19 cellular contexts compared by ENCODE assay signal in the genomic region with DNA sequence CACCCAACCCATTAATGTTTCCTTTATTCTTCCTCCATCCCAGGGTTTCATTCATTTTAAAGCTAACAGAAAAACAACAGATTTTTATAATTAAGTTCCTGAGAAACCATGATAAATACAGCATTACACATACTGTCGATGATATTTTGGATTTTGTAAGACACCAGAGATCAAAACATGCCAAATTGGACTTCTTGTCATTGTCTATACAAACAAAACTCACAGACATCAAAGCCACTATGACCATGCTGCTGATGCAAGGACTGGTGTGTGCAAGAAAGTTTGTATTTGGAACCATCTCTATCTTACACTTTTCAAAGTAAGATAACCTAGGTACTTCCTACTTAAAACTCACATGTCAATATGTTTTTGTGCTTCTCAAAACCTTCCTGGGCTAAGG.
DNase-seq lines count a peak whose midpoint lies in the region; ATAC-seq, FAIRE-seq and TF ChIP-seq lines count a peak whose summit lies in the region.
"Had no signal": no experiment of that assay in that cellular context is flagged by ENCODE, and none has a peak within 500 bp of the region (broad histone marks: within the 10 kb centered on the region; RNA-seq: fewer than 3 reads in every experiment).

No MANE protein-coding gene starts in this region.

- H3K27me3 ChIP-seq in ACC112 (ENCODE audit: insufficient read depth, low read length) = no peaks in the 10 kb centered on the region
- no peaks in the 10 kb centered on the region for H3K27me3 ChIP-seq in GM23338 (ENCODE audit: insufficient read depth)
- no peaks in the 10 kb centered on the region for H3K27me3 ChIP-seq in endothelial cell of umbilical vein (ENCODE audit: control insufficient read depth in 2 of 2, insufficient read depth in 2 of 2, low read length in 2 of 2)
- no peaks in the 10 kb centered on the region for H3K27me3 ChIP-seq in mesenchymal stem cell (ENCODE audit: control insufficient read depth in 1 of 2, insufficient read depth in 1 of 2, low read length in 2 of 2)
- H3K27me3 ChIP-seq: BLaER1 had no signal

- H3K18ac ChIP-seq in mesenchymal stem cell (ENCODE audit: low read depth in 1 of 2, low read length in 2 of 2) = no peak overlapping the region

- no peak overlapping the region for H3K4me2 ChIP-seq in GM23338
- peak overlapping the region; percentile 8 for H3K4me2 ChIP-seq in endothelial cell of umbilical vein (ENCODE audit: insufficient read depth, low read length)
- no peak overlapping the region for H3K4me2 ChIP-seq in mesenchymal stem cell (ENCODE audit: low read length, poor library complexity, severe bottlenecking)
- H3K4me2 ChIP-seq: A549, BLaER1 had no signal

- intact Hi-C loops in endothelial cell of umbilical vein (cut with micrococcal nuclease) = no loop called here

- H3F3A ChIP-seq in GM23338 (replicated peaks; ENCODE audit: low read depth) = no peaks in the 10 kb centered on the region

- H2AK5ac ChIP-seq in mesenchymal stem cell (ENCODE audit: low read length, severe bottlenecking) = no peak overlapping the region

- TF ChIP-seq CTCF in GM23338 (conservative IDR thresholded peaks at IDR 0.05; ENCODE audit: low read depth in 2 of 2) = no peak
- no peak for TF ChIP-seq CTCF in endothelial cell of umbilical vein (IDR thresholded peaks at IDR 0.05; ENCODE audit: extremely low read depth in 1 of 2, insufficient read depth in 1 of 2, low read depth in 1 of 2, low read length in 2 of 2)

- H3K27ac ChIP-seq in ACC112 (ENCODE audit: low read depth, low read length) = no peak overlapping the region
- no peak overlapping the region for H3K27ac ChIP-seq in GM23338 (ENCODE audit: low read depth)
- H3K27ac ChIP-seq in endothelial cell of umbilical vein (ENCODE audit: insufficient read depth, low read depth, low read length) = no peak overlapping the region
- H3K27ac ChIP-seq in mesenchymal stem cell (ENCODE audit: low read length, poor library complexity, severe bottlenecking) = peak overlapping the region; percentile 80
- H3K27ac ChIP-seq: 22Rv1, A549, BLaER1 had no signal

- H3K4ac ChIP-seq in mesenchymal stem cell (ENCODE audit: low read depth in 1 of 2, low read length in 2 of 2) = no peak overlapping the region

- H3K23ac ChIP-seq in mesenchymal stem cell (ENCODE audit: low read length in 2 of 2) = no peak overlapping the region

- no peak overlapping the region for H4K8ac ChIP-seq in mesenchymal stem cell (ENCODE audit: low read length)

- no peak overlapping the region for H3K14ac ChIP-seq in mesenchymal stem cell (ENCODE audit: low read length in 2 of 2)

- POLR2A ChIA-PET in endothelial cell of umbilical vein (lab: Charles Lee) = no interaction called here

- no peak overlapping the region for H4K91ac ChIP-seq in mesenchymal stem cell (ENCODE audit: low read length)

- H2BK15ac ChIP-seq in mesenchymal stem cell (ENCODE audit: low read depth, poor library complexity, severe bottlenecking) = no peak overlapping the region

- H3K27ac Mint-ChIP-seq in GM23338 = no peak overlapping the region
- H3K27ac Mint-ChIP-seq: CD14-positive monocyte; CD4-positive, alpha-beta memory T cell; H9 had no signal

- no peak overlapping the region for H2BK5ac ChIP-seq in mesenchymal stem cell (ENCODE audit: low read depth, low read length, poor library complexity, severe bottlenecking)

- H3K79me1 ChIP-seq in mesenchymal stem cell (replicated peaks; ENCODE audit: low read length, poor library complexity, severe bottlenecking) = no peaks in the 10 kb centered on the region

- H3K4me1 ChIP-seq in ACC112 (ENCODE audit: control insufficient read depth, insufficient read depth, low read length, unreplicated experiment) = no peaks in the 10 kb centered on the region
- H3K4me1 ChIP-seq in GM23338 (ENCODE audit: insufficient read depth) = no peaks in the 10 kb centered on the region
- H3K4me1 ChIP-seq in endothelial cell of umbilical vein (ENCODE audit: control insufficient read depth, extremely low read depth, insufficient read depth, low read length) = no peaks in the 10 kb centered on the region
- H3K4me1 ChIP-seq in mesenchymal stem cell (ENCODE audit: control insufficient read depth, insufficient read depth, low read depth, low read length) = peaks cover 4% of the 10 kb centered on the region
- H3K4me1 ChIP-seq: A549 had no signal

- H3K9ac ChIP-seq in endothelial cell of umbilical vein (replicated peaks; ENCODE audit: extremely low read depth, insufficient read depth, low read length) = no peak overlapping the region
- H3K9ac ChIP-seq in mesenchymal stem cell (ENCODE audit: low read length) = no peak overlapping the region
- H3K9ac ChIP-seq: BLaER1 had no signal

- ATAC-seq in GM23338 = no peak
- ATAC-seq: A549, K562 had no signal

- no peak overlapping the region for H2BK12ac ChIP-seq in mesenchymal stem cell (ENCODE audit: low read length in 2 of 2)

- 91% methylated on average over 1 of the region's 1 CpG for WGBS in mesenchymal stem cell

- no peaks in the 10 kb centered on the region for H3K9me2 ChIP-seq in GM23338 (ENCODE audit: insufficient read depth)

- H3K4me3 ChIP-seq in ACC112 (ENCODE audit: low read depth, low read length) (no peak overlapping the region), GM23338 (no peak overlapping the region), endothelial cell of umbilical vein (replicated peaks in 1 of 3; ENCODE audit: insufficient read depth in 1 of 3, low read depth in 1 of 3, low read length in 3 of 3) (no peak overlapping the region), mesenchymal stem cell (ENCODE audit: insufficient read depth in 1 of 2, low read depth in 1 of 2, low read length in 2 of 2) (no peak overlapping the region)
- H3K4me3 ChIP-seq: A549, BLaER1, K562 had no signal

- no peaks in the 10 kb centered on the region for H3K36me3 ChIP-seq in ACC112 (ENCODE audit: insufficient read depth, low read length)
- H3K36me3 ChIP-seq in GM23338 (ENCODE audit: insufficient read depth) = no peaks in the 10 kb centered on the region
- H3K36me3 ChIP-seq in endothelial cell of umbilical vein (ENCODE audit: control insufficient read depth in 2 of 2, extremely low read depth in 1 of 2, insufficient read depth in 2 of 2, low read length in 2 of 2) = no peaks in the 10 kb centered on the region
- no peaks in the 10 kb centered on the region for H3K36me3 ChIP-seq in mesenchymal stem cell (ENCODE audit: control insufficient read depth in 1 of 2, insufficient read depth in 2 of 2, low read depth in 1 of 2, low read length in 2 of 2)
- H3K36me3 ChIP-seq: BLaER1 had no signal

- CTCF ChIA-PET in endothelial cell of umbilical vein (lab: Charles Lee) = no interaction called here

- H3K79me2 ChIP-seq in ACC112 (ENCODE audit: control insufficient read depth, insufficient read depth, low read length, unreplicated experiment) (no peaks in the 10 kb centered on the region), GM23338 (replicated peaks; ENCODE audit: insufficient read depth) (no peaks in the 10 kb centered on the region), endothelial cell of umbilical vein (ENCODE audit: control insufficient read depth, insufficient read depth, low read length) (no peaks in the 10 kb centered on the region)

- DNase-seq in GM23338 (ENCODE audit: low spot score) (no peak), endothelial cell of umbilical vein (ENCODE audit: low read depth, low spot score) (no peak), mesenchymal stem cell (no peak), NCI-H2029 treated with DMSO at 0.1 percent for 48 hours (lab: John Stamatoyannopoulos, UW) (no peak), NCI-H2081 treated with DMSO at 0.1 percent for 48 hours (lab: John Stamatoyannopoulos, UW) (no peak), NCI-H510A (lab: John Stamatoyannopoulos, UW) (no peak), NCI-H510A treated with DMSO at 0.1 percent for 48 hours (lab: John Stamatoyannopoulos, UW) (no peak)
- DNase-seq: AML-193; CD4-positive, alpha-beta memory T cell; DMS79 treated with DMSO at 0.1 percent for 48 hours; GF-D8; H9 had no signal

- no peaks in the 10 kb centered on the region for H3K4me1 Mint-ChIP-seq in GM23338
- H3K4me1 Mint-ChIP-seq: CD14-positive monocyte; CD4-positive, alpha-beta memory T cell; H9 had no signal

- H3K27me3 Mint-ChIP-seq in GM23338 (ENCODE audit: insufficient read depth, low read depth, poor library complexity) = peaks cover 2% of the 10 kb centered on the region

- H3K36me3 Mint-ChIP-seq in GM23338 (ENCODE audit: low read depth) = no peaks in the 10 kb centered on the region
- H3K36me3 Mint-ChIP-seq: CD14-positive monocyte; CD4-positive, alpha-beta memory T cell had no signal

- BruUV-seq in endothelial cell of umbilical vein (replicated peaks; lab: Mats Ljungman, UMichigan) = no TSS peak

- H2AFZ ChIP-seq in ACC112 (ENCODE audit: low read length, unreplicated experiment) (peak overlapping the region; percentile 32), GM23338 (peak overlapping the region; percentile 14; the same call in 1 of the 2 replicates), endothelial cell of umbilical vein (ENCODE audit: low read depth, low read length) (no peak overlapping the region), mesenchymal stem cell (ENCODE audit: low read depth, low read length) (no peak overlapping the region)

- H3K9me3 ChIP-seq in endothelial cell of umbilical vein (replicated peaks; ENCODE audit: control insufficient read depth, insufficient read depth, low read length) (no peaks in the 10 kb centered on the region), mesenchymal stem cell (ENCODE audit: control insufficient read depth, low read length) (peaks cover 4% of the 10 kb centered on the region)
- H3K9me3 ChIP-seq: A549, BLaER1 had no signal

- dilution Hi-C loops in endothelial cell of umbilical vein (cut with MboI; ENCODE audit: extremely low pct_ligation_motif_present, low sequenced_read_pairs) = no loop called here

- peak; percentile 40 for FAIRE-seq in endothelial cell of umbilical vein (lab: Jason Lieb, UNC)
- FAIRE-seq: A549, H1, K562 had no signal

- no peak overlapping the region for H2BK120ac ChIP-seq in mesenchymal stem cell (ENCODE audit: low read depth, low read length)

- TF ChIP-seq POLR2A in endothelial cell of umbilical vein (IDR thresholded peaks at IDR 0.05; ENCODE audit: low read depth, low read length) = no peak

- H4K20me1 ChIP-seq in GM23338 (replicated peaks; ENCODE audit: insufficient read depth) (no peaks in the 10 kb centered on the region), endothelial cell of umbilical vein (replicated peaks; ENCODE audit: control insufficient read depth, extremely low read depth, insufficient read depth, low read length) (no peaks in the 10 kb centered on the region)
- H4K20me1 ChIP-seq: BLaER1 had no signal

- no peaks in the 10 kb centered on the region for H3K9me3 Mint-ChIP-seq in GM23338
- H3K9me3 Mint-ChIP-seq: H9 had no signal

- no peak overlapping the region for H3K4me3 Mint-ChIP-seq in GM23338
- H3K4me3 Mint-ChIP-seq: CD14-positive monocyte; CD4-positive, alpha-beta memory T cell; H9 had no signal

- H3K9me1 ChIP-seq in endothelial cell of umbilical vein (replicated peaks; ENCODE audit: control insufficient read depth, extremely low read depth, insufficient read depth, low read length) = no peaks in the 10 kb centered on the region

TF ChIP-seq in GM23338, 12 proteins besides CTCF, POLR2A, EP300 and RAD21 (continues in another document):
- TF ChIP-seq NANOG (IDR thresholded peaks at IDR 0.05; ENCODE audit: borderline replicate concordance) (no peak), POLR2AphosphoS5 (IDR thresholded peaks at IDR 0.05; ENCODE audit: low read depth) (no peak)

Comparison
In these comparisons a context has a peak if more than half of its experiments do, and no peak if none do; other contexts are left out.
1. H2AFZ ChIP-seq: peak in ACC112 (single experiment) and GM23338 (single experiment); none in endothelial cell of umbilical vein (single experiment) and mesenchymal stem cell (single experiment).